In genomic region chr17:74922694-74923537, GRCh38 we compare ENCODE assay signal across 8 cellular contexts. TPM values are rescaled to one million over a fixed set of nuclear protein-coding genes. Genes with fewer than 3 reads are reported as not detected.
A peak's percentile ranks its signal among the peaks of the same experiment; 100 is the strongest.
DNase-seq lines count a peak whose midpoint lies in the region; ATAC-seq, FAIRE-seq and TF ChIP-seq lines count a peak whose summit lies in the region.

Gene USH1G (minus strand): TSS chr17:74923255. CDS start chr17:74923073, 182 bp downstream.

- H3K4me1 ChIP-seq in Panc1 (ENCODE audit: control insufficient read depth, insufficient read depth, low read length) = peaks cover 4% of the 10 kb centered on the region; the same call in 1 of the 2 replicates
- peaks cover 6% of the 10 kb centered on the region for H3K4me1 ChIP-seq in ovary (ENCODE audit: insufficient read depth)

- H3K4me3 ChIP-seq in Panc1 (ENCODE audit: low read depth in 2 of 2, low read length in 2 of 2) (peak within 1 kb of the TSS; percentile 27 to 50), epithelial cell of proximal tubule (ENCODE audit: low read depth, low read length) (peak within 1 kb of the TSS; percentile 40), ovary (peak within 1 kb of the TSS; percentile 31)

- WGBS in ovary, 3 donors = 4 to 6% (median 5%) methylated on average over 43 to 57 of the region's 57 CpGs

- DNase-seq in GM10248 (ENCODE audit: extremely low spot score) (peak; percentile 60), Panc1 (ENCODE audit: low read depth, low spot score) (no peak), epithelial cell of proximal tubule (ENCODE audit: low read depth) (no peak), ovary (peak in 3 of 5 donors; percentile 25 to 52 (median 26)), GM12892 (ENCODE audit: insufficient read length) (no peak), NCI-H1930 (lab: John Stamatoyannopoulos, UW) (no peak)
- no peak for DNase-seq in activated naive CD4-positive, alpha-beta T cell treated with Interleukin-2 at 50 U/mL for 16 hours

- no peak for TF ChIP-seq POLR2A in ovary (IDR thresholded peaks at IDR 0.05)
- no peak for TF ChIP-seq POLR2A in GM12892 (IDR thresholded peaks at IDR 0.05; ENCODE audit: low read depth, low read length)

- ATAC-seq in Panc1 (peak; percentile 26), GM21367 (IDR thresholded peaks at IDR 0.05; ENCODE audit: unreplicated experiment) (no peak)

- in situ Hi-C loops in Panc1 (cut with HindIII; ENCODE audit: low pct_unique_long_range_greater_than_20kb, low sequenced_read_pairs) = no loop called here

- peaks cover 18% of the 10 kb centered on the region for H3K27me3 ChIP-seq in Panc1 (ENCODE audit: control insufficient read depth, insufficient read depth, low read length)
- peaks cover 4% of the 10 kb centered on the region for H3K27me3 ChIP-seq in ovary

- FAIRE-seq in GM12892 (lab: Jason Lieb, UNC) = no peak

- H3K9me3 ChIP-seq in Panc1 (ENCODE audit: control insufficient read depth, insufficient read depth, low read depth, low read length) = no peaks in the 10 kb centered on the region
- H3K9me3 ChIP-seq in ovary = no peaks in the 10 kb centered on the region

- intact Hi-C loops in Panc1 (cut with micrococcal nuclease; ENCODE audit: unreplicated experiment) = loop anchor here (1.0 kb wide), 1 partner anchor 37 kb away; no protein-coding TSS in a partner anchor
- intact Hi-C loops in ovary (cut with DNase I) = no loop called here

- H3K36me3 ChIP-seq in Panc1 (ENCODE audit: control insufficient read depth, insufficient read depth, low read length) = peaks cover 5% of the 10 kb centered on the region; the same call in 1 of the 2 replicates
- no peaks in the 10 kb centered on the region for H3K36me3 ChIP-seq in ovary

- POLR2A ChIA-PET in GM10248 (lab: Yijun Ruan, JAX) = no interaction called here
- POLR2A ChIA-PET in Panc1 (lab: Charles Lee) = interaction anchor here (0.6 kb wide), 1 partner anchor 53 kb away, joined by 8 read pairs; no protein-coding TSS in a partner anchor

- no TSS peak for BruUV-seq in Panc1 (replicated peaks; lab: Mats Ljungman, UMichigan)

- no peak for TF ChIP-seq EP300 in ovary (IDR thresholded peaks at IDR 0.05)

- TF ChIP-seq CTCF in GM10248 (IDR thresholded peaks at IDR 0.05; ENCODE audit: control extremely low read depth, extremely low read depth, low read depth, missing control alignments) (no peak), Panc1 (IDR thresholded peaks at IDR 0.05) (no peak), epithelial cell of proximal tubule (conservative IDR thresholded peaks at IDR 0.05; ENCODE audit: low read depth, low read length) (no peak), ovary (IDR thresholded peaks at IDR 0.05) (no peak)

- CTCF ChIA-PET in GM10248 (lab: Yijun Ruan, JAX) = interaction anchor here (0.9 to 17.8 kb wide), 14 partner anchors 9 to 279 kb away, joined by 3 to 390 read pairs (median 4); no protein-coding TSS in a partner anchor
- CTCF ChIA-PET in Panc1 (lab: Charles Lee) = interaction anchor here (0.6 to 4.0 kb wide), 12 partner anchors 10 to 500 kb away, joined by 3 to 28 read pairs (median 6); partner anchors contain the start of genes CDR2L and FDXR

- H3K27ac ChIP-seq in Panc1 (ENCODE audit: low read length) = no peak within 1 kb of the TSS
- peak within 1 kb of the TSS in 1 of 2 donors; percentile 38 for H3K27ac ChIP-seq in ovary

RNA-seq across cellular contexts. Expression of gene USH1G, which starts in this region (rescaled TPM):
- not detected for total RNA-seq in Panc1 (2021; ENCODE audit: unreplicated experiment)
- not detected for polyA plus RNA-seq in Panc1 (2012; ENCODE audit: insufficient read length)
- not detected in 2 replicates for total RNA-seq in epithelial cell of proximal tubule
- 1 to 10 TPM in 4 of 7 donors, under 1 TPM in 3; 0.57 to 1.4 (median 1.1) TPM for total RNA-seq in ovary
- polyA plus RNA-seq in ovary = under 1 TPM; 0.08 to 0.29 TPM
- not detected for polyA plus RNA-seq in GM12892 (2012; ENCODE audit: missing spikeins)

Comparison
In these comparisons a context has a peak if more than half of its experiments do, and no peak if none do; other contexts are left out.
1. Peak in ATAC-seq and H3K4me3 ChIP-seq in Panc1; RNA of the gene not detected or under 1 TPM.
2. DNase-seq: peak in GM10248 (single experiment) and ovary (3 of 5); none in Panc1 (single experiment), epithelial cell of proximal tubule (single experiment), GM12892 (single experiment), NCI-H1930 (0 of 2) and activated naive CD4-positive, alpha-beta T cell treated with Interleukin-2 at 50 U/mL for 16 hours (single experiment).
3. Peak in every context shown above with its lines, with median percentiles within 50 percentile points of each other: H3K4me3 ChIP-seq.